8 cellular contexts compared by ENCODE assay signal in genomic region chr15:88911766-88912118, GRCh38. TPM values are rescaled to one million over a fixed set of nuclear protein-coding genes. Genes with fewer than 3 reads are reported as not detected.
DNase-seq lines count a peak whose midpoint lies in the region; ATAC-seq and TF ChIP-seq lines count a peak whose summit lies in the region.

No MANE protein-coding gene starts in this region.

- H3K9me3 ChIP-seq in iPS-18c (ENCODE audit: control insufficient read depth, insufficient read depth, low read length) (no peaks in the 10 kb centered on the region), transverse colon (no peaks in the 10 kb centered on the region)

- DNase-seq in activated CD4-positive, alpha-beta T cell treated with anti-CD3 and anti-CD28 coated beads, Interleukin-2, amount 10 ng/mL, durations not matched to agents 7 days and 5 days, result no peak
- no peak for DNase-seq in activated CD4-positive, alpha-beta T cell treated with anti-CD3 and anti-CD28 coated beads for 1 hour
- DNase-seq in activated naive CD8-positive, alpha-beta T cell treated with anti-CD3 and anti-CD28 coated beads for 36 hours, result no peak
- no peak for DNase-seq in transverse colon

- H3K4me3 Mint-ChIP-seq in activated CD4-positive, alpha-beta T cell treated with anti-CD3 and anti-CD28 coated beads, Interleukin-2, amount 10 ng/mL, durations not matched to agents 7 days and 5 days, result peak overlapping the region; percentile 91
- H3K4me3 Mint-ChIP-seq in activated naive CD8-positive, alpha-beta T cell treated with anti-CD3 and anti-CD28 coated beads for 36 hours, result peak overlapping the region; percentile 88

- peak overlapping the region; percentile 72 to 85 (median 74) for H3K27ac ChIP-seq in transverse colon

- peaks cover 21% of the 10 kb centered on the region for H3K4me1 Mint-ChIP-seq in activated CD4-positive, alpha-beta T cell treated with anti-CD3 and anti-CD28 coated beads, Interleukin-2, amount 10 ng/mL, durations not matched to agents 7 days and 5 days
- H3K4me1 Mint-ChIP-seq in activated naive CD8-positive, alpha-beta T cell treated with anti-CD3 and anti-CD28 coated beads for 36 hours, result peaks cover 31% of the 10 kb centered on the region

- TF ChIP-seq EP300 in transverse colon (IDR thresholded peaks at IDR 0.05; ENCODE audit: low read depth), result no peak

- POLR2A ChIA-PET in activated CD4-positive, alpha-beta T cell treated with anti-CD3 and anti-CD28 coated beads, Interleukin-2, amount 10 ng/mL, durations not matched to agents 7 days and 5 days (lab: Charles Lee), result no interaction called here

- H3K27me3 Mint-ChIP-seq in activated CD4-positive, alpha-beta T cell treated with anti-CD3 and anti-CD28 coated beads, Interleukin-2, amount 10 ng/mL, durations not matched to agents 7 days and 5 days, result no peaks in the 10 kb centered on the region
- H3K27me3 Mint-ChIP-seq in activated naive CD8-positive, alpha-beta T cell treated with anti-CD3 and anti-CD28 coated beads for 36 hours, result no peaks in the 10 kb centered on the region

- intact Hi-C loops in transverse colon (cut with DNase I; ENCODE audit: low total_unique reads), result no loop called here

- H3K27me3 ChIP-seq in transverse colon, result no peaks in the 10 kb centered on the region

- CTCF ChIA-PET in activated CD4-positive, alpha-beta T cell treated with anti-CD3 and anti-CD28 coated beads, Interleukin-2, amount 10 ng/mL, durations not matched to agents 7 days and 5 days (lab: Charles Lee), result interaction anchor here (0.6 to 1.2 kb wide), 4 partner anchors 9 to 247 kb away, joined by 3 to 4 read pairs (median 3); no protein-coding TSS in a partner anchor

- peaks cover 14% of the 10 kb centered on the region for H3K36me3 Mint-ChIP-seq in activated CD4-positive, alpha-beta T cell treated with anti-CD3 and anti-CD28 coated beads, Interleukin-2, amount 10 ng/mL, durations not matched to agents 7 days and 5 days (ENCODE audit: low read depth)
- H3K36me3 Mint-ChIP-seq in activated naive CD8-positive, alpha-beta T cell treated with anti-CD3 and anti-CD28 coated beads for 36 hours, result peaks cover 2% of the 10 kb centered on the region

- no peak for TF ChIP-seq POLR2A in transverse colon (IDR thresholded peaks at IDR 0.05)

- no peak for TF ChIP-seq CTCF in transverse colon (IDR thresholded peaks at IDR 0.05)

- H3K27ac Mint-ChIP-seq in activated CD4-positive, alpha-beta T cell treated with anti-CD3 and anti-CD28 coated beads, Interleukin-2, amount 10 ng/mL, durations not matched to agents 7 days and 5 days, result no peak overlapping the region
- H3K27ac Mint-ChIP-seq in activated naive CD8-positive, alpha-beta T cell treated with anti-CD3 and anti-CD28 coated beads for 36 hours, result no peak overlapping the region

- no peak for ATAC-seq in HG02571 (IDR thresholded peaks at IDR 0.05; ENCODE audit: unreplicated experiment)
- ATAC-seq in HG02623 (IDR thresholded peaks at IDR 0.05; ENCODE audit: unreplicated experiment), result no peak
- ATAC-seq in GM21367 (IDR thresholded peaks at IDR 0.05; ENCODE audit: unreplicated experiment), result no peak

- H3K36me3 ChIP-seq in transverse colon, result no peaks in the 10 kb centered on the region

- H3K4me3 ChIP-seq in iPS-18c (ENCODE audit: insufficient read depth, low read depth, low read length) (peak overlapping the region; percentile 85), transverse colon (peak overlapping the region in 3 of 4 donors; percentile 54 to 79 (median 61))

- in situ Hi-C loops in transverse colon (cut with MboI; ENCODE audit: low pct_ligation_motif_present in 1 of 4, low pct_unique_long_range_greater_than_20kb in 1 of 4, low sequenced_read_pairs in 3 of 4), result loop anchor here in 2 of 4 donors (25.0 kb wide), 2 partner anchors 251 to 276 kb away; no protein-coding TSS in a partner anchor

- no peaks in the 10 kb centered on the region for H3K9me3 Mint-ChIP-seq in activated CD4-positive, alpha-beta T cell treated with anti-CD3 and anti-CD28 coated beads, Interleukin-2, amount 10 ng/mL, durations not matched to agents 7 days and 5 days
- no peaks in the 10 kb centered on the region for H3K9me3 Mint-ChIP-seq in activated naive CD8-positive, alpha-beta T cell treated with anti-CD3 and anti-CD28 coated beads for 36 hours

- WGBS in transverse colon (ENCODE audit: low coverage in 1 of 2), 2 donors, result 75% methylated on average over 5 of the region's 5 CpGs; no CpG with 5 or more reads in 1 of the 2 donors

- H3K4me1 ChIP-seq in transverse colon, result peaks cover 0 to 11% (median 4%) of the 10 kb centered on the region in 4 donors

RNA-seq across cellular contexts. Expression of gene MFGE8, which starts 1.4 kb away (rescaled TPM):
- 10 to 100 TPM; 57.9 to 58.5 TPM for total RNA-seq in activated CD4-positive, alpha-beta T cell treated with anti-CD3 and anti-CD28 coated beads, Interleukin-2, amount 10 ng/mL, durations not matched to agents 7 days and 5 days
- 10 to 100 TPM; 33.1 to 37.8 TPM for total RNA-seq in activated naive CD8-positive, alpha-beta T cell treated with anti-CD3 and anti-CD28 coated beads for 36 hours
- 100 to 1,000 TPM in 1 of 4 donors, 10 to 100 TPM in 3; 56.9 to 228 (median 74.1) TPM for total RNA-seq in transverse colon

RNA-seq across cellular contexts. Expression of gene HAPLN3, which starts 16.4 kb away (rescaled TPM):
- total RNA-seq in activated CD4-positive, alpha-beta T cell treated with anti-CD3 and anti-CD28 coated beads, Interleukin-2, amount 10 ng/mL, durations not matched to agents 7 days and 5 days, result 10 to 100 TPM; 75.4 to 86.1 TPM
- 10 to 100 TPM; 82.6 to 83.2 TPM for total RNA-seq in activated naive CD8-positive, alpha-beta T cell treated with anti-CD3 and anti-CD28 coated beads for 36 hours
- 1 to 10 TPM in 3 of 4 donors, under 1 TPM in 1; 0.37 to 3.8 (median 2.7) TPM for total RNA-seq in transverse colon

Comparison
In these comparisons a context has a peak if more than half of its experiments do, and no peak if none do; other contexts are left out.
1. RNA of gene HAPLN3, which starts 16.4 kb away (total RNA-seq): 75.4 to 86.1 TPM in activated CD4-positive, alpha-beta T cell treated with anti-CD3 and anti-CD28 coated beads, Interleukin-2, amount 10 ng/mL, durations not matched to agents 7 days and 5 days and 82.6 to 83.2 TPM in activated naive CD8-positive, alpha-beta T cell treated with anti-CD3 and anti-CD28 coated beads for 36 hours; 0.37 to 3.8 TPM in transverse colon; every median in the first group is over 10 times any median in the second.